Comparison of ENCODE assay signal across 15 cellular contexts in genomic region chr11:94077568-94078293, GRCh38. TPM values are rescaled to one million over a fixed set of nuclear protein-coding genes. Genes with fewer than 3 reads are reported as not detected.
DNase-seq lines count a peak whose midpoint lies in the region; ATAC-seq and TF ChIP-seq lines count a peak whose summit lies in the region.
"Had no signal": no experiment of that assay in that cellular context is flagged by ENCODE, and none has a peak within 500 bp of the region (broad histone marks: within the 10 kb centered on the region; RNA-seq: fewer than 3 reads in every experiment).

No MANE protein-coding gene starts in this region.

- H2AK5ac ChIP-seq in trophoblast cell (ENCODE audit: low read length), result no peak overlapping the region

- DNase-seq in NCI-H2029 (lab: John Stamatoyannopoulos, UW) (peak; percentile 34), UCSD-AML1 (lab: John Stamatoyannopoulos, UW; ENCODE audit: unreplicated experiment) (peak; percentile 13), fibroblast of the aortic adventitia (ENCODE audit: low read depth) (peak; percentile 43), trophoblast cell (peak; percentile 45 to 91), NCI-H146 treated with DMSO at 0.1 percent for 48 hours (lab: John Stamatoyannopoulos, UW; ENCODE audit: unreplicated experiment) (no peak), NCI-H146 (lab: John Stamatoyannopoulos, UW) (no peak)
- no peak for DNase-seq in activated CD8-positive, alpha-beta memory T cell treated with anti-CD3 and anti-CD28 coated beads for 24 hours
- DNase-seq: ACHN; CD4-positive, alpha-beta T cell; GF-D8; MV-4-11; NCI-H1417 treated with DMSO at 0.1 percent for 48 hours; NCI-H446 had no signal

- no peak overlapping the region for H4K12ac ChIP-seq in trophoblast cell (ENCODE audit: low read depth, low read length)

- H3K18ac ChIP-seq in trophoblast cell (ENCODE audit: low read length), result no peak overlapping the region

- no peaks in the 10 kb centered on the region for H3K79me2 ChIP-seq in trophoblast cell (ENCODE audit: control insufficient read depth, insufficient read depth, low read length, poor library complexity)

- H3K4me1 ChIP-seq in trophoblast cell (ENCODE audit: control insufficient read depth in 1 of 2, insufficient read depth in 2 of 2, low read length in 2 of 2), result no peaks in the 10 kb centered on the region

- H3K9ac ChIP-seq in trophoblast cell (ENCODE audit: low read length), result no peak overlapping the region

- H3K4me3 ChIP-seq in fibroblast of the aortic adventitia (ENCODE audit: low read depth, low read length), result no peak overlapping the region
- no peak overlapping the region for H3K4me3 ChIP-seq in trophoblast cell (ENCODE audit: low read depth, low read length)
- H3K4me3 ChIP-seq: PC-9 had no signal

- no peaks in the 10 kb centered on the region for H3K79me1 ChIP-seq in trophoblast cell (ENCODE audit: low read length)

- WGBS in trophoblast cell (ENCODE audit: extremely low coverage, insufficient coverage, insufficient read length), result no CpG with 5 or more reads among the region's 2 CpGs

- no peak overlapping the region for H3K4me2 ChIP-seq in trophoblast cell (ENCODE audit: low read length)
- H3K4me2 ChIP-seq: PC-9 had no signal

- H3K27ac ChIP-seq in trophoblast cell (ENCODE audit: low read depth, low read length), result no peak overlapping the region
- H3K27ac ChIP-seq: PC-9 had no signal

- peak; percentile 6 for TF ChIP-seq CTCF in fibroblast of the aortic adventitia (IDR thresholded peaks at IDR 0.05; ENCODE audit: insufficient read depth, low read length)

- no peak overlapping the region for H3K23ac ChIP-seq in trophoblast cell (ENCODE audit: low read length)

- no peak overlapping the region for H2AFZ ChIP-seq in trophoblast cell (ENCODE audit: insufficient read depth, low read length, poor library complexity)
- H2AFZ ChIP-seq: PC-9 had no signal

- H4K91ac ChIP-seq in trophoblast cell (ENCODE audit: low read depth, low read length), result no peak overlapping the region

- H3K27me3 ChIP-seq in trophoblast cell (ENCODE audit: insufficient read depth, low read length), result no peaks in the 10 kb centered on the region

- no peak overlapping the region for H4K8ac ChIP-seq in trophoblast cell (ENCODE audit: low read depth, low read length)

- no peak for ATAC-seq in GM19328 (IDR thresholded peaks at IDR 0.05; ENCODE audit: unreplicated experiment)

- no peak overlapping the region for H2BK120ac ChIP-seq in trophoblast cell (ENCODE audit: insufficient read depth, low read length, poor library complexity)

- H3K36me3 ChIP-seq in trophoblast cell (ENCODE audit: control insufficient read depth in 1 of 2, insufficient read depth in 2 of 2, low read length in 2 of 2), result no peaks in the 10 kb centered on the region

- H2BK12ac ChIP-seq in trophoblast cell (ENCODE audit: low read length), result no peak overlapping the region

- H2BK5ac ChIP-seq in trophoblast cell (ENCODE audit: low read depth, low read length, poor library complexity), result no peak overlapping the region

- H3K9me3 ChIP-seq in trophoblast cell (ENCODE audit: insufficient read depth, low read depth, low read length), result no peaks in the 10 kb centered on the region

- no peak overlapping the region for H3K4ac ChIP-seq in trophoblast cell (ENCODE audit: low read depth, low read length)

- H3K14ac ChIP-seq in trophoblast cell (ENCODE audit: low read length), result no peak overlapping the region

RNA-seq across cellular contexts. Expression of gene PANX1, which starts 50.9 kb away (rescaled TPM):
- total RNA-seq in fibroblast of the aortic adventitia (ENCODE audit: low replicate concordance), result 26.4 and 39.0 TPM in 2 replicates
- polyA plus RNA-seq in trophoblast cell (2013), result 15.7 and 16.4 TPM in 2 replicates

RNA-seq across cellular contexts. Expression of gene HEPHL1, which starts 56.6 kb away (rescaled TPM):
- not detected in 2 replicates for total RNA-seq in fibroblast of the aortic adventitia (ENCODE audit: low replicate concordance)
- polyA plus RNA-seq in trophoblast cell (2013), result 0.01 TPM in 2 replicates
- total RNA-seq: CD4-positive, alpha-beta T cell; PC-9 had no signal

Comparison
In these comparisons a context has a peak if more than half of its experiments do, and no peak if none do; other contexts are left out.
1. DNase-seq: peak in NCI-H2029 (single experiment), UCSD-AML1 (single experiment), fibroblast of the aortic adventitia (single experiment) and trophoblast cell (2 of 2); none in activated CD8-positive, alpha-beta memory T cell treated with anti-CD3 and anti-CD28 coated beads for 24 hours (single experiment), NCI-H146 treated with DMSO at 0.1 percent for 48 hours (single experiment) and NCI-H146 (single experiment).